ENCODE assay signal across 12 cellular contexts in the genomic region with DNA sequence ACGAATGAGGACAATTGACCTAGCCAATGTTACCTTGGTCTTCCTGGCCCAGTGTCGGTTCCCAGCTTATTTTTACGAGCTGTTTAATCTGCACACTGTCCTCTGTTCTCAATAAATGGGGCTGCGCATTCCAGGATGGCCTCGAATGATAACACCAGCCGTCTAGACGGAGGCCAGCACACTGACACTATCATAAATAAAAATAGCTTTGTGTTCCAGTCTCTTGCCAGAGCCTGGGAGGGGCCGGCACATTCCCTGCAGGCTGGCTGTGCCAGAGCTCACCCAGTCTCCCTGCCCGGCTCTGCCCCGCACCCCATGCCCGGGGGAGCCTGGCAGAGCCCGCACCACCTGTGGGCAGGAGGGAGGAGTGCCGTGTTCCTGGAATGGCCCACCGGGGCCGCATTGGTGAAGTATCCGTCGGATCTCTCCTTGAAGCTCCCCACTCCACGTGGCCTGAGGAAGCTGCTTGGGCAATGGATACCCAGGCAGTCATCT.
DNase-seq lines count a peak whose midpoint lies in the region; ATAC-seq and TF ChIP-seq lines count a peak whose summit lies in the region.
"Had no signal": no experiment of that assay in that cellular context is flagged by ENCODE, and none has a peak within 500 bp of the region (broad histone marks: within the 10 kb centered on the region; RNA-seq: fewer than 3 reads in every experiment).

No MANE protein-coding gene starts in this region.

- H3K4me3 Mint-ChIP-seq in stimulated activated memory B cell treated with anti-CD40 and anti-IgM and Interleukin-4, amounts not matched to agents 10 μg/mL and 1 μg/mL and 100 μg/mL, for 72 hours, result no peak overlapping the region
- H3K4me3 Mint-ChIP-seq: HFFc6 had no signal

- in situ Hi-C loops in astrocyte of the spinal cord (cut with HindIII; ENCODE audit: low sequenced_read_pairs), result no loop called here

- no peaks in the 10 kb centered on the region for H3K36me3 Mint-ChIP-seq in activated naive CD4-positive, alpha-beta T cell treated with anti-CD3 and anti-CD28 coated beads, Interleukin-2, amount 50 U/mL, for 72 hours
- H3K36me3 Mint-ChIP-seq in stimulated activated memory B cell treated with anti-CD40 and anti-IgM and Interleukin-4, amounts not matched to agents 10 μg/mL and 1 μg/mL and 100 μg/mL, for 72 hours, result no peaks in the 10 kb centered on the region

- H3K4me1 Mint-ChIP-seq in stimulated activated memory B cell treated with anti-CD40 and anti-IgM and Interleukin-4, amounts not matched to agents 10 μg/mL and 1 μg/mL and 100 μg/mL, for 72 hours, result peaks cover 8% of the 10 kb centered on the region

- TF ChIP-seq CTCF in AG10803 (conservative IDR thresholded peaks at IDR 0.05; ENCODE audit: low read length), result no peak
- TF ChIP-seq CTCF in astrocyte of the spinal cord (IDR thresholded peaks at IDR 0.05; ENCODE audit: low read depth, low read length), result no peak

- no peak overlapping the region for H3K27ac Mint-ChIP-seq in activated naive CD4-positive, alpha-beta T cell treated with anti-CD3 and anti-CD28 coated beads, Interleukin-2, amount 50 U/mL, for 72 hours
- H3K27ac Mint-ChIP-seq in stimulated activated memory B cell treated with anti-CD40 and anti-IgM and Interleukin-4, amounts not matched to agents 10 μg/mL and 1 μg/mL and 100 μg/mL, for 72 hours, result no peak overlapping the region
- H3K27ac Mint-ChIP-seq: HFFc6 had no signal

- ATAC-seq in activated naive CD4-positive, alpha-beta T cell treated with anti-CD3 and anti-CD28 coated beads, Interleukin-2, amount 50 U/mL, for 72 hours, result no peak
- ATAC-seq in stimulated activated memory B cell treated with anti-CD40 and anti-IgM and Interleukin-4, amounts not matched to agents 10 μg/mL and 1 μg/mL and 100 μg/mL, for 72 hours, result no peak
- ATAC-seq: left lung had no signal

- DNase-seq in AG10803 (ENCODE audit: low read depth), result peak; percentile 31
- peak; percentile 29 for DNase-seq in astrocyte of the spinal cord (ENCODE audit: low read depth, low spot score)
- peak in 31 of 51 donors; percentile 12 to 77 (median 51) for DNase-seq in hypothalamus (lab: John Stamatoyannopoulos, UW)
- DNase-seq in pons (ENCODE audit: low spot score), result peak; percentile 81
- DNase-seq in activated naive CD4-positive, alpha-beta T cell treated with anti-CD3 and anti-CD28 coated beads, Interleukin-2, amount 50 U/mL, for 72 hours (ENCODE audit: low spot score in 2 of 2), result no peak
- DNase-seq in HuH-7.5 (ENCODE audit: low spot score), result no peak
- no peak for DNase-seq in T-helper 1 cell
- DNase-seq: HFFc6; left lung; NCI-H69; stimulated activated naive CD4-positive, alpha-beta T cell treated with Interleukin-2 at 50 U/mL for 16 hours had no signal

- no peaks in the 10 kb centered on the region for H3K9me3 Mint-ChIP-seq in activated naive CD4-positive, alpha-beta T cell treated with anti-CD3 and anti-CD28 coated beads, Interleukin-2, amount 50 U/mL, for 72 hours
- no peaks in the 10 kb centered on the region for H3K9me3 Mint-ChIP-seq in stimulated activated memory B cell treated with anti-CD40 and anti-IgM and Interleukin-4, amounts not matched to agents 10 μg/mL and 1 μg/mL and 100 μg/mL, for 72 hours
- H3K9me3 Mint-ChIP-seq: HFFc6 had no signal

- H3K4me3 ChIP-seq in AG10803 (ENCODE audit: low read length) (no peak overlapping the region), astrocyte of the spinal cord (ENCODE audit: low read depth, low read length) (no peak overlapping the region)
- H3K4me3 ChIP-seq: left lung had no signal

- peaks cover 35% of the 10 kb centered on the region for H3K27me3 Mint-ChIP-seq in stimulated activated memory B cell treated with anti-CD40 and anti-IgM and Interleukin-4, amounts not matched to agents 10 μg/mL and 1 μg/mL and 100 μg/mL, for 72 hours

Comparison
In these comparisons a context has a peak if more than half of its experiments do, and no peak if none do; other contexts are left out.
1. DNase-seq: peak in AG10803 (single experiment), astrocyte of the spinal cord (single experiment), hypothalamus (31 of 51) and pons (single experiment); none in activated naive CD4-positive, alpha-beta T cell treated with anti-CD3 and anti-CD28 coated beads, Interleukin-2, amount 50 U/mL, for 72 hours (0 of 2), HuH-7.5 (single experiment) and T-helper 1 cell (0 of 5).